8 cellular contexts compared by ENCODE assay signal in the genomic region with DNA sequence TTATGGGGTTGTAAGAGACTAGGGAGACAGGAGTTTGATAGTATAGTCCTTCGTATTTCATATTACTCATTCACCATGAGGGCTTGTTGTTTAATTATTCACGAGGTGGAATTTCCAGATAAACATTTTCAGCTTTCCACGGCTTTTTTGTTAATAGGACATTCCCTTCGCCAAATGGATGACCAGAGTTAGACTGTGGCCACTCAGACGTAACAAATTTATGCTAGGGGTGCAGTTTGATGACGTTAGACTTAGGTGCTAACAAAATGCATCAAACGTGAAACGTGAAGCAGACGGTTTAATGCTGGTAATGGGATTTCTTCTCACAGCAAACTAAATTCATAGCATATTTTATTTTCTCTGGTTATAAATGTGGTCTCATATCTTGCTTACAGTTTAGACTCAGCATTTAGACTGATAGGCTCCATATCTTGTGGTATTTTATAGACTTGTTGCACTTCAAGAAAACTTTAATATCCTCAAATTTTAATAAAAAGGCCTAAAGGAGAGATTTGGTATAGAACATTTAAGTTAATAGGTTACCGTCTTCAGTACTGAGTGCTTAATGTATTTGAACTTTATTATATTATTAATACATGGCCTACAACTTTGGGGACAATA. TPM values are rescaled to one million over a fixed set of nuclear protein-coding genes. Genes with fewer than 3 reads are reported as not detected.
DNase-seq lines count a peak whose midpoint lies in the region; ATAC-seq and TF ChIP-seq lines count a peak whose summit lies in the region.

No MANE protein-coding gene starts in this region.

- no peak for ATAC-seq in activated T-helper 17 cell treated with anti-CD3 and anti-CD28 coated beads, Interleukin-2, amount 50 U/mL, for 72 hours (replicated peaks)
- ATAC-seq in HG02642 (IDR thresholded peaks at IDR 0.05; ENCODE audit: poor library complexity, unreplicated experiment), result no peak

- peak overlapping the region; percentile 98 for H3K4me3 Mint-ChIP-seq in activated T-helper 17 cell treated with anti-CD3 and anti-CD28 coated beads, Interleukin-2, amount 50 U/mL, for 72 hours

- peak overlapping the region; percentile 64 for H3K4me3 ChIP-seq in AG09309 (ENCODE audit: control insufficient read depth, low read depth, low read length)
- H3K4me3 ChIP-seq in kidney epithelial cell (ENCODE audit: low read depth, low read length), result peak overlapping the region; percentile 90

- peaks cover 22% of the 10 kb centered on the region for H3K4me1 Mint-ChIP-seq in activated T-helper 17 cell treated with anti-CD3 and anti-CD28 coated beads, Interleukin-2, amount 50 U/mL, for 72 hours

- peaks cover 76% of the 10 kb centered on the region for H3K36me3 Mint-ChIP-seq in activated T-helper 17 cell treated with anti-CD3 and anti-CD28 coated beads, Interleukin-2, amount 50 U/mL, for 72 hours (ENCODE audit: low read depth)

- peak overlapping the region; percentile 97 for H3K27ac Mint-ChIP-seq in activated T-helper 17 cell treated with anti-CD3 and anti-CD28 coated beads, Interleukin-2, amount 50 U/mL, for 72 hours

- peaks cover 3% of the 10 kb centered on the region for H3K36me3 ChIP-seq in kidney epithelial cell (ENCODE audit: control insufficient read depth, insufficient read depth, low read length)

- H3K9me3 Mint-ChIP-seq in activated T-helper 17 cell treated with anti-CD3 and anti-CD28 coated beads, Interleukin-2, amount 50 U/mL, for 72 hours, result no peaks in the 10 kb centered on the region

- TF ChIP-seq CTCF in AG09309 (IDR thresholded peaks at IDR 0.05; ENCODE audit: control insufficient read depth, insufficient read depth, low read depth, low read length, missing control alignments) (no peak), kidney epithelial cell (IDR thresholded peaks at IDR 0.05; ENCODE audit: insufficient read depth, low read length, poor library complexity, severe bottlenecking) (no peak)

- no peaks in the 10 kb centered on the region for H3K27me3 ChIP-seq in kidney epithelial cell (ENCODE audit: control insufficient read depth, insufficient read depth, low read length)

- DNase-seq in AG09309 (ENCODE audit: low read depth) (no peak), HCEC 1CT (peak; percentile 14), kidney epithelial cell (ENCODE audit: low read depth) (peak; percentile 68), NCI-H146 treated with DMSO at 0.1 percent for 48 hours (lab: John Stamatoyannopoulos, UW; ENCODE audit: unreplicated experiment) (no peak), NCI-H1105 treated with DMSO at 0.1 percent for 48 hours (lab: John Stamatoyannopoulos, UW) (no peak), NK-92 (lab: John Stamatoyannopoulos, UW; ENCODE audit: unreplicated experiment) (no peak)

- no peaks in the 10 kb centered on the region for H3K27me3 Mint-ChIP-seq in activated T-helper 17 cell treated with anti-CD3 and anti-CD28 coated beads, Interleukin-2, amount 50 U/mL, for 72 hours

RNA-seq across cellular contexts. Expression of a gene that starts 2.3 kb away (rescaled TPM):
- total RNA-seq in activated T-helper 17 cell treated with anti-CD3 and anti-CD28 coated beads, Interleukin-2, amount 50 U/mL, for 72 hours, result 100 to 1,000 TPM; 136 to 273 TPM
- 116 and 118 TPM in 2 replicates for total RNA-seq in kidney epithelial cell

RNA-seq across cellular contexts. Expression of a gene that starts 51.9 kb away (rescaled TPM):
- 1 to 10 TPM in 1 of 2 donors, under 1 TPM in 1; 0.90 to 1.4 TPM for total RNA-seq in activated T-helper 17 cell treated with anti-CD3 and anti-CD28 coated beads, Interleukin-2, amount 50 U/mL, for 72 hours
- 2.0 and 2.3 TPM in 2 replicates for total RNA-seq in kidney epithelial cell

Comparison
In these comparisons a context has a peak if more than half of its experiments do, and no peak if none do; other contexts are left out.
1. DNase-seq: peak in HCEC 1CT (single experiment) and kidney epithelial cell (single experiment); none in AG09309 (single experiment), NCI-H146 treated with DMSO at 0.1 percent for 48 hours (single experiment), NCI-H1105 treated with DMSO at 0.1 percent for 48 hours (single experiment) and NK-92 (single experiment).